25 cellular contexts compared by ENCODE assay signal in genomic region chr6:112191509-112191908, GRCh38.
"Had no signal": no experiment of that assay in that cellular context is flagged by ENCODE, and none has a peak within 500 bp of the region (broad histone marks: within the 10 kb centered on the region; RNA-seq: fewer than 3 reads in every experiment).

No MANE protein-coding gene starts in this region.

- H3K27ac ChIP-seq: HL-60, KMS-11, RWPE1 had no signal

- H3K36me3 Mint-ChIP-seq: T-cell had no signal

- H3K9me3 ChIP-seq: SK-N-SH had no signal

- H3K4me3 Mint-ChIP-seq: T-cell had no signal

- H3K4me2 ChIP-seq: KMS-11, SK-N-SH had no signal

- FAIRE-seq: HTR-8/SVneo had no signal

- H3K9ac ChIP-seq: KMS-11, SK-N-SH had no signal

- H3K27ac Mint-ChIP-seq: T-cell had no signal

- DNase-seq: Kasumi-1; MV-4-11; NCI-H1048; NCI-H1105; NCI-H1417; NCI-H1436 treated with DMSO at 0.1 percent for 48 hours; NCI-H1694; NCI-H187 treated with DMSO at 0.1 percent for 48 hours; NCI-H2029 treated with DMSO at 0.1 percent for 48 hours; NCI-H2171; NCI-H2227 treated with DMSO at 0.1 percent for 48 hours; NCI-H524; NCI-H526 treated with DMSO at 0.1 percent for 48 hours; NCI-H748 treated with DMSO at 0.1 percent for 48 hours; NK-92 treated with Interleukin-12 subunit alpha and Interleukin-12 subunit beta, amount 100 ng/mL, for 24 hours; PC-3; SHP77; SK-N-SH; SW 1271; T-cell had no signal

- H3K9me3 Mint-ChIP-seq: T-cell had no signal

- ATAC-seq: Panc1, PC-3, T-cell had no signal
